Comparison of ENCODE assay signal across 1 cellular context in the genomic region with DNA sequence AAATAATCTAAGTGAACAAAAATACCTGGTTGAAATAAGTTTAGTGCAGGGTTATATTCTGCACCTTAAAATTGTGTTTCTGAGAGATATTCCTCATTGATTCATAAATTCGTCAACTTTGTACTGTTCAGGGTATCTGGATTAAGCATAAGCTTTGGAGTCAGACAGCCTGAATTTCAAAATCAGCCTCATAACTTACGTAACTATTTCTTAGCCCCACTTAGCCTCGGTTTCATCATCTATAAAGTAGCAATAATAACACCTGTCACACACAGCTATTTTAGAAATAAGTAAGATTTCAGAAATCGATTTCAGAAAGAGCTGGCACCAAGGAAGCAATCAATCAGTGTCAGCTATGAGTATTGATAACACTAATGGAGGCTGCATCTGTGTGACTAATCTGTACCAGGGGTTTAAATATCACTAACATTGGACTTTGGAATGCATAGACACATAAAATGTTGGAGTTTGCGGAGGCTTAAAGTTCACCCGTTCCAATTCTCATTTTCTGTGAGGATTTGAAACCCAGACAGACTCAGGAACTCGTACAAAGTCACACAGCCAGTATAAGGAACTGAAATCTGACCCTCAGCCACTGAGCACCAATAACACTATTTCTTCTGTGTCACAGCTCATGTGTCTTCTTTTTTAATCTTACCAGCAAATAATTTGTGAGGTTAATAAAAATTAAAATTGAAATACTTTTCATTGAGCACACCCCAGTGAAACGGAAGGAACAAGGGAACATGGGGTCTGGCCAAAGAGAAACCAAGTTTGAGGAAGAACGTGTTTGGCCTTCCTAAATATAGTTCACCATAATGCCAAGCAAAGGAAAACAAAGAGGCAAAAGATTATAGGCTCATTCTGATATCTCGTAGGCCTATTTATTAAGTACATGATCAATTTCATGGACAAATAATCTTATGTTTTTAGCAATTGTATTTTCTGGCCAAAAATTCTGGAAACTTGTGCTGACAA.
A peak's percentile ranks its signal among the peaks of the same experiment; 100 is the strongest.
TF ChIP-seq lines count a peak whose summit lies in the region.

No MANE protein-coding gene starts in this region.

TF ChIP-seq in GM12878, 131 proteins besides CTCF, POLR2A, EP300 and RAD21 (continued from another document):
- TF ChIP-seq, protein P1, sequence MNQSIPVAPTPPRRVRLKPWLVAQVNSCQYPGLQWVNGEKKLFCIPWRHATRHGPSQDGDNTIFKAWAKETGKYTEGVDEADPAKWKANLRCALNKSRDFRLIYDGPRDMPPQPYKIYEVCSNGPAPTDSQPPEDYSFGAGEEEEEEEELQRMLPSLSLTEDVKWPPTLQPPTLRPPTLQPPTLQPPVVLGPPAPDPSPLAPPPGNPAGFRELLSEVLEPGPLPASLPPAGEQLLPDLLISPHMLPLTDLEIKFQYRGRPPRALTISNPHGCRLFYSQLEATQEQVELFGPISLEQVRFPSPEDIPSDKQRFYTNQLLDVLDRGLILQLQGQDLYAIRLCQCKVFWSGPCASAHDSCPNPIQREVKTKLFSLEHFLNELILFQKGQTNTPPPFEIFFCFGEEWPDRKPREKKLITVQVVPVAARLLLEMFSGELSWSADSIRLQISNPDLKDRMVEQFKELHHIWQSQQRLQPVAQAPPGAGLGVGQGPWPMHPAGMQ (IDR thresholded peaks at IDR 0.05; ENCODE audit: borderline replicate concordance): no peak
- TF ChIP-seq SREBF1 (IDR thresholded peaks at IDR 0.05; ENCODE audit: low read length) (no peak), JUND (IDR thresholded peaks at IDR 0.05; ENCODE audit: low read depth, low read length) (no peak), IRF4 (IDR thresholded peaks at IDR 0.05; ENCODE audit: low read depth, low read length) (no peak), CBX3 (IDR thresholded peaks at IDR 0.05; ENCODE audit: borderline replicate concordance, low read depth) (no peak), EED (IDR thresholded peaks at IDR 0.05; ENCODE audit: low read depth) (peak; percentile 47; the same call in 1 of the 2 replicates), NR2C2 (IDR thresholded peaks at IDR 0.05; ENCODE audit: borderline replicate concordance, control insufficient read depth, insufficient read length, low read depth) (no peak), LARP7 (IDR thresholded peaks at IDR 0.05) (no peak), CHD2 (IDR thresholded peaks at IDR 0.05; ENCODE audit: borderline replicate concordance, low read depth, low read length) (peak; percentile 19; the same call in 1 of the 2 replicates)
- TF ChIP-seq, protein P2, sequence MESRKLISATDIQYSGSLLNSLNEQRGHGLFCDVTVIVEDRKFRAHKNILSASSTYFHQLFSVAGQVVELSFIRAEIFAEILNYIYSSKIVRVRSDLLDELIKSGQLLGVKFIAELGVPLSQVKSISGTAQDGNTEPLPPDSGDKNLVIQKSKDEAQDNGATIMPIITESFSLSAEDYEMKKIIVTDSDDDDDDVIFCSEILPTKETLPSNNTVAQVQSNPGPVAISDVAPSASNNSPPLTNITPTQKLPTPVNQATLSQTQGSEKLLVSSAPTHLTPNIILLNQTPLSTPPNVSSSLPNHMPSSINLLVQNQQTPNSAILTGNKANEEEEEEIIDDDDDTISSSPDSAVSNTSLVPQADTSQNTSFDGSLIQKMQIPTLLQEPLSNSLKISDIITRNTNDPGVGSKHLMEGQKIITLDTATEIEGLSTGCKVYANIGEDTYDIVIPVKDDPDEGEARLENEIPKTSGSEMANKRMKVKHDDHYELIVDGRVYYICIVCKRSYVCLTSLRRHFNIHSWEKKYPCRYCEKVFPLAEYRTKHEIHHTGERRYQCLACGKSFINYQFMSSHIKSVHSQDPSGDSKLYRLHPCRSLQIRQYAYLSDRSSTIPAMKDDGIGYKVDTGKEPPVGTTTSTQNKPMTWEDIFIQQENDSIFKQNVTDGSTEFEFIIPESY (IDR thresholded peaks at IDR 0.05): no peak
- TF ChIP-seq, protein P3, sequence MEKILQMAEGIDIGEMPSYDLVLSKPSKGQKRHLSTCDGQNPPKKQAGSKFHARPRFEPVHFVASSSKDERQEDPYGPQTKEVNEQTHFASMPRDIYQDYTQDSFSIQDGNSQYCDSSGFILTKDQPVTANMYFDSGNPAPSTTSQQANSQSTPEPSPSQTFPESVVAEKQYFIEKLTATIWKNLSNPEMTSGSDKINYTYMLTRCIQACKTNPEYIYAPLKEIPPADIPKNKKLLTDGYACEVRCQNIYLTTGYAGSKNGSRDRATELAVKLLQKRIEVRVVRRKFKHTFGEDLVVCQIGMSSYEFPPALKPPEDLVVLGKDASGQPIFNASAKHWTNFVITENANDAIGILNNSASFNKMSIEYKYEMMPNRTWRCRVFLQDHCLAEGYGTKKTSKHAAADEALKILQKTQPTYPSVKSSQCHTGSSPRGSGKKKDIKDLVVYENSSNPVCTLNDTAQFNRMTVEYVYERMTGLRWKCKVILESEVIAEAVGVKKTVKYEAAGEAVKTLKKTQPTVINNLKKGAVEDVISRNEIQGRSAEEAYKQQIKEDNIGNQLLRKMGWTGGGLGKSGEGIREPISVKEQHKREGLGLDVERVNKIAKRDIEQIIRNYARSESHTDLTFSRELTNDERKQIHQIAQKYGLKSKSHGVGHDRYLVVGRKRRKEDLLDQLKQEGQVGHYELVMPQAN (conservative IDR thresholded peaks at IDR 0.05): no peak
- TF ChIP-seq, protein P4, sequence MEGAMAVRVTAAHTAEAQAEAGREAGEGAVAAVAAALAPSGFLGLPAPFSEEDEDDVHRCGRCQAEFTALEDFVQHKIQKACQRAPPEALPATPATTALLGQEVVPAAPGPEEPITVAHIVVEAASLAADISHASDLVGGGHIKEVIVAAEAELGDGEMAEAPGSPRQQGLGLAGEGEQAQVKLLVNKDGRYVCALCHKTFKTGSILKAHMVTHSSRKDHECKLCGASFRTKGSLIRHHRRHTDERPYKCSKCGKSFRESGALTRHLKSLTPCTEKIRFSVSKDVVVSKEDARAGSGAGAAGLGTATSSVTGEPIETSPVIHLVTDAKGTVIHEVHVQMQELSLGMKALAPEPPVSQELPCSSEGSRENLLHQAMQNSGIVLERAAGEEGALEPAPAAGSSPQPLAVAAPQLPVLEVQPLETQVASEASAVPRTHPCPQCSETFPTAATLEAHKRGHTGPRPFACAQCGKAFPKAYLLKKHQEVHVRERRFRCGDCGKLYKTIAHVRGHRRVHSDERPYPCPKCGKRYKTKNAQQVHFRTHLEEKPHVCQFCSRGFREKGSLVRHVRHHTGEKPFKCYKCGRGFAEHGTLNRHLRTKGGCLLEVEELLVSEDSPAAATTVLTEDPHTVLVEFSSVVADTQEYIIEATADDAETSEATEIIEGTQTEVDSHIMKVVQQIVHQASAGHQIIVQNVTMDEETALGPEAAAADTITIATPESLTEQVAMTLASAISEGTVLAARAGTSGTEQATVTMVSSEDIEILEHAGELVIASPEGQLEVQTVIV (IDR thresholded peaks at IDR 0.05; ENCODE audit: borderline replicate concordance, partially characterized antibody): no peak
TF ChIP-seq in GM12878: peak in this region for 20.
